In genomic region chr11:95084509-95084908, GRCh38 we compare ENCODE assay signal across 10 cellular contexts. TPM values are rescaled to one million over a fixed set of nuclear protein-coding genes. Genes with fewer than 3 reads are reported as not detected.
DNase-seq lines count a peak whose midpoint lies in the region; ATAC-seq, FAIRE-seq and TF ChIP-seq lines count a peak whose summit lies in the region.
"Had no signal": no experiment of that assay in that cellular context is flagged by ENCODE, and none has a peak within 500 bp of the region (broad histone marks: within the 10 kb centered on the region; RNA-seq: fewer than 3 reads in every experiment).

No MANE protein-coding gene starts in this region.

- no peak for TF ChIP-seq POLR2A in K562 (conservative IDR thresholded peaks at IDR 0.05)

- no peak for TF ChIP-seq RAD21 in K562 (CRISPR knock-in tag; conservative IDR thresholded peaks at IDR 0.05 in 1 of 2, IDR thresholded peaks at IDR 0.05 in 1 of 2)

- no peaks in the 10 kb centered on the region for H3K9me3 ChIP-seq in K562 (replicated peaks; ENCODE audit: control insufficient read depth, insufficient read depth, low read depth, low read length)

- no TSS peak for BruUV-seq in K562 (replicated peaks; lab: Mats Ljungman, UMichigan)

- peak; percentile 30 for ATAC-seq in HG03558 (IDR thresholded peaks at IDR 0.05; ENCODE audit: extremely low read depth, unreplicated experiment)
- no peak for ATAC-seq in K562

- H3K27me3 ChIP-seq in K562 (ENCODE audit: control insufficient read depth in 2 of 2, insufficient read depth in 2 of 2, low read length in 2 of 2), result no peaks in the 10 kb centered on the region

- TF ChIP-seq CTCF in K562 (IDR thresholded peaks at IDR 0.05 in 2 of 3, conservative IDR thresholded peaks at IDR 0.05 in 1 of 3; ENCODE audit: insufficient read depth in 2 of 3, low read depth in 1 of 3, low read length in 3 of 3), result no peak

- H3K4me3 ChIP-seq in K562, result no peak overlapping the region

- in situ Hi-C loops in K562 (cut with MboI), result no loop called here

- H3K9ac ChIP-seq in K562 (ENCODE audit: insufficient read depth in 1 of 2, low read depth in 2 of 2, low read length in 2 of 2), result no peak overlapping the region

- peak overlapping the region; percentile 7; the same call in 1 of the 2 replicates for H2AFZ ChIP-seq in K562 (ENCODE audit: low read depth, low read length)

- no peaks in the 10 kb centered on the region for H3K36me3 ChIP-seq in K562 (ENCODE audit: control insufficient read depth, insufficient read depth, low read length)

- no peaks in the 10 kb centered on the region for H3K9me1 ChIP-seq in K562 (ENCODE audit: control insufficient read depth, insufficient read depth, low read length)

- intact Hi-C loops in K562 (cut with micrococcal nuclease), result no loop called here

- peaks cover 5% of the 10 kb centered on the region in 2 experiments; a peak in 4 of 5 replicates for H3K4me1 ChIP-seq in K562 (replicated peaks in 1 of 2; ENCODE audit: control insufficient read depth in 2 of 2, insufficient read depth in 2 of 2, low read length in 2 of 2)

- no peaks in the 10 kb centered on the region for H4K20me1 ChIP-seq in K562 (replicated peaks; ENCODE audit: control insufficient read depth, insufficient read depth, low read length)

- POLR2A ChIA-PET in K562 (lab: Yijun Ruan, JAX), result interaction anchor here (1.1 to 7.0 kb wide), 4 partner anchors 12 to 24 kb away, joined by 3 to 33 read pairs (median 4); no protein-coding TSS in a partner anchor

- H3K4me2 ChIP-seq in K562 (ENCODE audit: insufficient read depth, low read length), result no peak overlapping the region

- H3K79me2 ChIP-seq in K562 (ENCODE audit: control insufficient read depth, insufficient read depth, low read length), result no peaks in the 10 kb centered on the region

- no peak for FAIRE-seq in K562 (lab: Jason Lieb, UNC)

- TF ChIP-seq EP300 in K562 (IDR thresholded peaks at IDR 0.05; ENCODE audit: low read length), result no peak

- DNase-seq in DMS53 (lab: John Stamatoyannopoulos, UW) (peak; percentile 49), DMS53 treated with DMSO at 0.1 percent for 48 hours (lab: John Stamatoyannopoulos, UW; ENCODE audit: unreplicated experiment) (no peak), K562 (ENCODE audit: extremely low read depth in 1 of 4, low spot score in 3 of 4) (peak in 1 of 4 experiments; percentile 44), activated gamma-delta T cell treated with Interleukin-2 at 50 U/mL for 16 hours (no peak), COR-L47 (lab: John Stamatoyannopoulos, UW) (no peak), MV-4-11 (lab: John Stamatoyannopoulos, UW) (no peak)
- DNase-seq in stimulated activated CD8-positive, alpha-beta memory T cell treated with anti-CD3 and anti-CD28 coated beads, Interleukin-4, amount 100 ng/mL, for 48 hours, result peak; percentile 61
- DNase-seq: NCI-H1930 had no signal

- CTCF ChIA-PET in K562 (lab: Yijun Ruan, JAX; ENCODE audit: low intra/inter-chr PET ratio), result no interaction called here

- no peak overlapping the region for H3K27ac ChIP-seq in K562 (ENCODE audit: extremely low read depth, low read depth, low read length)
- H3K27ac ChIP-seq: 22Rv1 had no signal

TF ChIP-seq in K562, 482 proteins besides CTCF, POLR2A, EP300 and RAD21 (continues in another document):
- TF ChIP-seq CEBPG (CRISPR knock-in tag; IDR thresholded peaks at IDR 0.05) (no peak), CEBPG (tag; conservative IDR thresholded peaks at IDR 0.05 in 1 of 2, IDR thresholded peaks at IDR 0.05 in 1 of 2) (0 out of 4 replicates have a peak, but pooled peaks of 1 of the 2 experiments have one; percentile 39), CREM (IDR thresholded peaks at IDR 0.05; ENCODE audit: low read depth) (0 out of 2 replicates have a peak, but pooled peaks have one; percentile 24), SMAD1 (IDR thresholded peaks at IDR 0.05; ENCODE audit: low read depth, low read length, partially characterized antibody) (no peak), POU5F1 (IDR thresholded peaks at IDR 0.05; ENCODE audit: borderline replicate concordance, low read depth, low read length, partially characterized antibody) (no peak), ZNF431 (CRISPR knock-in tag; IDR thresholded peaks at IDR 0.05) (no peak), FOSL1 (tag; conservative IDR thresholded peaks at IDR 0.05) (0 out of 2 replicates have a peak, but pooled peaks have one; percentile 15), STAT5B (CRISPR knock-in tag; IDR thresholded peaks at IDR 0.05) (no peak)

RNA-seq across cellular contexts. Expression of gene ENDOD1, which starts 5.1 kb away (rescaled TPM):
- total RNA-seq in K562 (2011; cell fraction: chromatin; rRNA removed; ENCODE audit: low replicate concordance), result 11.0 and 14.5 TPM in 2 replicates
- total RNA-seq in K562 (2011; cell fraction: nucleolus; rRNA removed), result 14.3 and 16.5 TPM in 2 replicates
- total RNA-seq in K562 (2011; cell fraction: nucleoplasm; rRNA removed), result 18.3 and 21.3 TPM in 2 replicates
- total RNA-seq in K562 (2014; rRNA removed) (9.8 and 10.3 TPM in 2 replicates), K562 (2014; rRNA removed; fragmentation: Illumina TruSeq; extraction: Trizol) (11.8 and 12.2 TPM in 2 replicates), K562 (2015; rRNA removed; fragmentation: Illumina TruSeq; extraction: Trizol) (8.3 and 8.4 TPM in 2 replicates), K562 (2021) (9.7 and 10.5 TPM in 2 replicates)
- polyA plus RNA-seq in K562 (2011; rRNA removed) (9.4 and 10.3 TPM in 2 replicates), K562 (2014; fragmentation: Illumina TruSeq; extraction: Trizol) (8.1 and 9.3 TPM in 2 replicates), K562 (2014; fragmentation: Nextera tagmentation; extraction: Ambion mirVana) (1 to 10 TPM; 4.2 to 4.4 TPM), K562 (2014; rRNA removed) (5.1 and 5.2 TPM in 2 replicates)
- polyA plus RNA-seq in K562 (2011; cell fraction: cytosol; rRNA removed), result 5.9 and 8.7 TPM in 2 replicates
- polyA plus RNA-seq in K562 (2011; cell fraction: nucleus; rRNA removed), result 5.8 and 9.7 TPM in 2 replicates
- polyA plus RNA-seq in K562 (2012), result 7.6 and 8.2 TPM in 2 replicates
- polyA minus RNA-seq in K562 (2011; rRNA and poly(A)+ RNA removed), result 16.0 and 20.7 TPM in 2 replicates
- 8.1 and 8.5 TPM in 2 replicates for polyA minus RNA-seq in K562 (2011; cell fraction: cytosol; rRNA and poly(A)+ RNA removed)
- polyA minus RNA-seq in K562 (2011; cell fraction: nucleus; rRNA and poly(A)+ RNA removed), result 6.1 and 14.1 TPM in 2 replicates

RNA-seq across cellular contexts. Expression of gene SRSF8, which starts 17.8 kb away (rescaled TPM):
- 18.0 and 21.3 TPM in 2 replicates for total RNA-seq in K562 (2011; cell fraction: chromatin; rRNA removed; ENCODE audit: low replicate concordance)
- 14.9 and 15.5 TPM in 2 replicates for total RNA-seq in K562 (2011; cell fraction: nucleolus; rRNA removed)
- 18.6 and 27.9 TPM in 2 replicates for total RNA-seq in K562 (2011; cell fraction: nucleoplasm; rRNA removed)
- total RNA-seq in K562 (2014; rRNA removed) (15.1 and 18.0 TPM in 2 replicates), K562 (2014; rRNA removed; fragmentation: Illumina TruSeq; extraction: Trizol) (27.9 and 32.6 TPM in 2 replicates), K562 (2015; rRNA removed; fragmentation: Illumina TruSeq; extraction: Trizol) (22.2 and 24.9 TPM in 2 replicates), K562 (2021) (43.9 and 44.4 TPM in 2 replicates)
- polyA plus RNA-seq in K562 (2011; rRNA removed) (50.4 and 53.4 TPM in 2 replicates), K562 (2014; fragmentation: Illumina TruSeq; extraction: Trizol) (41.1 and 42.8 TPM in 2 replicates), K562 (2014; fragmentation: Nextera tagmentation; extraction: Ambion mirVana) (10 to 100 TPM; 23.5 to 24.1 TPM), K562 (2014; rRNA removed) (37.1 and 42.8 TPM in 2 replicates)
- 42.0 and 46.4 TPM in 2 replicates for polyA plus RNA-seq in K562 (2011; cell fraction: cytosol; rRNA removed)
- 19.6 and 35.2 TPM in 2 replicates for polyA plus RNA-seq in K562 (2011; cell fraction: nucleus; rRNA removed)
- 34.9 and 41.9 TPM in 2 replicates for polyA plus RNA-seq in K562 (2012)
- polyA minus RNA-seq in K562 (2011; rRNA and poly(A)+ RNA removed), result 27.0 and 28.4 TPM in 2 replicates
- 8.5 and 21.3 TPM in 2 replicates for polyA minus RNA-seq in K562 (2011; cell fraction: cytosol; rRNA and poly(A)+ RNA removed)
- polyA minus RNA-seq in K562 (2011; cell fraction: nucleus; rRNA and poly(A)+ RNA removed), result 8.3 and 14.8 TPM in 2 replicates

RNA-seq across cellular contexts. Expression of gene KDM4F, which starts 35.3 kb away (rescaled TPM):
- total RNA-seq in K562 (2011; cell fraction: chromatin; rRNA removed; ENCODE audit: low replicate concordance), result not detected in 2 replicates
- not detected in 2 replicates for total RNA-seq in K562 (2011; cell fraction: nucleolus; rRNA removed)
- not detected in 2 replicates for total RNA-seq in K562 (2011; cell fraction: nucleoplasm; rRNA removed)
- total RNA-seq in K562 (2014; rRNA removed) (not detected in 2 replicates), K562 (2014; rRNA removed; fragmentation: Illumina TruSeq; extraction: Trizol) (not detected in 2 replicates), K562 (2015; rRNA removed; fragmentation: Illumina TruSeq; extraction: Trizol) (not detected in 2 replicates), K562 (2021) (not detected in 2 replicates)
- polyA plus RNA-seq in K562 (2011; rRNA removed) (not detected in 2 replicates), K562 (2014; fragmentation: Illumina TruSeq; extraction: Trizol) (not detected in 2 replicates), K562 (2014; fragmentation: Nextera tagmentation; extraction: Ambion mirVana) (not detected), K562 (2014; rRNA removed) (not detected in 2 replicates)
- not detected in 2 replicates for polyA plus RNA-seq in K562 (2011; cell fraction: cytosol; rRNA removed)
- polyA plus RNA-seq in K562 (2011; cell fraction: nucleus; rRNA removed), result not detected in 2 replicates
- polyA plus RNA-seq in K562 (2012), result not detected in 2 replicates
- polyA minus RNA-seq in K562 (2011; rRNA and poly(A)+ RNA removed), result not detected in 2 replicates
- polyA minus RNA-seq in K562 (2011; cell fraction: cytosol; rRNA and poly(A)+ RNA removed), result not detected in 2 replicates
- polyA minus RNA-seq in K562 (2011; cell fraction: nucleus; rRNA and poly(A)+ RNA removed), result not detected in 2 replicates

RNA-seq across cellular contexts. Expression of gene KDM4E, which starts 59.5 kb away (rescaled TPM):
- total RNA-seq in K562 (2011; cell fraction: chromatin; rRNA removed; ENCODE audit: low replicate concordance), result not detected in 2 replicates
- total RNA-seq in K562 (2011; cell fraction: nucleolus; rRNA removed), result not detected in 2 replicates
- total RNA-seq in K562 (2011; cell fraction: nucleoplasm; rRNA removed), result not detected in 2 replicates
- not detected in 2 replicates for total RNA-seq in K562 (2014; rRNA removed)
- total RNA-seq in K562 (2014; rRNA removed; fragmentation: Illumina TruSeq; extraction: Trizol), result not detected in 2 replicates
- not detected in 2 replicates for total RNA-seq in K562 (2015; rRNA removed; fragmentation: Illumina TruSeq; extraction: Trizol)
- total RNA-seq in K562 (2021), result not detected in 2 replicates
- not detected in 2 replicates for polyA plus RNA-seq in K562 (2011; rRNA removed)
- polyA plus RNA-seq in K562 (2011; cell fraction: cytosol; rRNA removed), result not detected in 2 replicates
- not detected in 2 replicates for polyA plus RNA-seq in K562 (2011; cell fraction: nucleus; rRNA removed)
- not detected in 2 replicates for polyA plus RNA-seq in K562 (2012)
- polyA plus RNA-seq in K562 (2014; fragmentation: Illumina TruSeq; extraction: Trizol), result not detected in 2 replicates
- polyA plus RNA-seq in K562 (2014; fragmentation: Nextera tagmentation; extraction: Ambion mirVana), result under 1 TPM in 1 of 2 experiments, not detected in 1; 0.04 TPM
- polyA plus RNA-seq in K562 (2014; rRNA removed), result not detected in 2 replicates
- not detected in 2 replicates for polyA minus RNA-seq in K562 (2011; rRNA and poly(A)+ RNA removed)
- not detected in 2 replicates for polyA minus RNA-seq in K562 (2011; cell fraction: cytosol; rRNA and poly(A)+ RNA removed)
- polyA minus RNA-seq in K562 (2011; cell fraction: nucleus; rRNA and poly(A)+ RNA removed), result not detected in 2 replicates

Comparison
In these comparisons a context has a peak if more than half of its experiments do, and no peak if none do; other contexts are left out.
1. DNase-seq: peak in DMS53 (single experiment) and stimulated activated CD8-positive, alpha-beta memory T cell treated with anti-CD3 and anti-CD28 coated beads, Interleukin-4, amount 100 ng/mL, for 48 hours (single experiment); none in DMS53 treated with DMSO at 0.1 percent for 48 hours (single experiment), activated gamma-delta T cell treated with Interleukin-2 at 50 U/mL for 16 hours (single experiment), COR-L47 (single experiment) and MV-4-11 (single experiment).